8 cellular contexts compared by ENCODE assay signal in the genomic region with DNA sequence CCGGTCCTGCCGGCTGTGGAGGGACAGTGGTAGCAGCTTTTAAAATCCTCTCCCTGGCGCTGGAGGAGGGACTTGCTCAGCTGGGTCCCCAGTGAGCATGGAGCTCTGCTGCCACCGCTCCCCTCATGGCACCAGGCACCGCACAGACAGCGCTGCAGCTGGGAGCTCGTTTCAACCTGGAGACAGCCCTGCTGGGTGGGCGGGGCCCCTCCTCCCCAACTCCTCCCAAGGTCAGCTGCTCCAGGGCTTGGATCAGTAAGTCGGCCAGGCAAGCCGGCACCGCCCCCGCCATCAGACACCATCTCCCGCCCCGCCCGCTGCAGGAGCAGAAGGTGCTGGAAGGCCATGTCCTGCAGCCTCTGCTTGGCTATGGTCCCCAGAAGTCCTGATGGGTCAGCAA. TPM values are rescaled to one million over a fixed set of nuclear protein-coding genes. Genes with fewer than 3 reads are reported as not detected.
DNase-seq lines count a peak whose midpoint lies in the region; ATAC-seq and TF ChIP-seq lines count a peak whose summit lies in the region.

No MANE protein-coding gene starts in this region.

- DNase-seq in CD4-positive, CD25-positive, alpha-beta regulatory T cell: peak; percentile 14 to 27 (median 16)
- DNase-seq in NCI-H1417 treated with DMSO at 0.1 percent for 48 hours (lab: John Stamatoyannopoulos, UW) (peak; percentile 57), left ventricle myocardium inferior (peak; percentile 73), posterior vena cava (ENCODE audit: low spot score) (peak; percentile 87), dedifferentiated amniotic fluid mesenchymal stem cell (ENCODE audit: extremely low spot score) (no peak), ACHN (no peak)
- DNase-seq in activated naive CD8-positive, alpha-beta T cell treated with anti-CD3 and anti-CD28 coated beads, Interleukin-2, amount 10 ng/mL, durations not matched to agents 7 days and 5 days: no peak

- in situ Hi-C loops in ACHN (cut with HindIII; ENCODE audit: low pct_ligation_motif_present, low pct_unique_long_range_greater_than_20kb, low sequenced_read_pairs): no loop called here

- H3K4me3 Mint-ChIP-seq in CD4-positive, CD25-positive, alpha-beta regulatory T cell: peak overlapping the region; percentile 74 to 94 (median 80)
- H3K4me3 Mint-ChIP-seq in activated naive CD8-positive, alpha-beta T cell treated with anti-CD3 and anti-CD28 coated beads, Interleukin-2, amount 10 ng/mL, durations not matched to agents 7 days and 5 days: peak overlapping the region; percentile 28

- H3K27ac ChIP-seq in CD4-positive, CD25-positive, alpha-beta regulatory T cell (ENCODE audit: insufficient read depth, low read length, poor library complexity, severe bottlenecking): no peak overlapping the region
- H3K27ac ChIP-seq in left ventricle myocardium inferior (replicated peaks): peak overlapping the region; percentile 37

- POLR2A ChIA-PET in activated naive CD8-positive, alpha-beta T cell treated with anti-CD3 and anti-CD28 coated beads, Interleukin-2, amount 10 ng/mL, durations not matched to agents 7 days and 5 days (lab: Charles Lee): interaction anchor here (1.4 kb wide), 1 partner anchor 11 kb away, joined by 9 read pairs; no protein-coding TSS in a partner anchor

- peak overlapping the region in 2 of 3 donors; percentile 59 to 82 for H3K27ac Mint-ChIP-seq in CD4-positive, CD25-positive, alpha-beta regulatory T cell
- no peak overlapping the region for H3K27ac Mint-ChIP-seq in activated naive CD8-positive, alpha-beta T cell treated with anti-CD3 and anti-CD28 coated beads, Interleukin-2, amount 10 ng/mL, durations not matched to agents 7 days and 5 days

- no peaks in the 10 kb centered on the region for H3K36me3 Mint-ChIP-seq in CD4-positive, CD25-positive, alpha-beta regulatory T cell
- no peaks in the 10 kb centered on the region for H3K36me3 Mint-ChIP-seq in activated naive CD8-positive, alpha-beta T cell treated with anti-CD3 and anti-CD28 coated beads, Interleukin-2, amount 10 ng/mL, durations not matched to agents 7 days and 5 days

- H3K4me3 ChIP-seq in CD4-positive, CD25-positive, alpha-beta regulatory T cell (ENCODE audit: low read depth, low read length): peak overlapping the region; percentile 37
- H3K4me3 ChIP-seq in left ventricle myocardium inferior: peak overlapping the region; percentile 56

- peaks cover 2% of the 10 kb centered on the region for H3K36me3 ChIP-seq in CD4-positive, CD25-positive, alpha-beta regulatory T cell (ENCODE audit: control insufficient read depth, insufficient read depth, low read length)
- H3K36me3 ChIP-seq in left ventricle myocardium inferior: no peaks in the 10 kb centered on the region

- peaks cover 17 to 59% (median 29%) of the 10 kb centered on the region in 4 donors for H3K4me1 Mint-ChIP-seq in CD4-positive, CD25-positive, alpha-beta regulatory T cell
- H3K4me1 Mint-ChIP-seq in activated naive CD8-positive, alpha-beta T cell treated with anti-CD3 and anti-CD28 coated beads, Interleukin-2, amount 10 ng/mL, durations not matched to agents 7 days and 5 days: peaks cover 6% of the 10 kb centered on the region

- intact Hi-C loops in left ventricle myocardium inferior (cut with micrococcal nuclease): no loop called here
- intact Hi-C loops in posterior vena cava (cut with DNase I): no loop called here

- no peaks in the 10 kb centered on the region for H3K27me3 ChIP-seq in CD4-positive, CD25-positive, alpha-beta regulatory T cell (ENCODE audit: control insufficient read depth, insufficient read depth, low read length)
- no peaks in the 10 kb centered on the region for H3K27me3 ChIP-seq in left ventricle myocardium inferior (ENCODE audit: low read depth)

- H3K4me1 ChIP-seq in CD4-positive, CD25-positive, alpha-beta regulatory T cell (ENCODE audit: control insufficient read depth, insufficient read depth, low read length, poor library complexity, severe bottlenecking): peaks cover 27% of the 10 kb centered on the region
- H3K4me1 ChIP-seq in left ventricle myocardium inferior: peaks cover 25% of the 10 kb centered on the region

- ATAC-seq in CD4-positive, CD25-positive, alpha-beta regulatory T cell (ENCODE audit: low read depth in 2 of 2): peak; percentile 29 to 52
- peak; percentile 25 for ATAC-seq in activated naive CD8-positive, alpha-beta T cell treated with anti-CD3 and anti-CD28 coated beads, Interleukin-2, amount 10 ng/mL, durations not matched to agents 7 days and 5 days (ENCODE audit: low read depth)
- ATAC-seq in GM21367 (IDR thresholded peaks at IDR 0.05; ENCODE audit: unreplicated experiment): no peak

- peak; percentile 11 for TF ChIP-seq CTCF in left ventricle myocardium inferior (IDR thresholded peaks at IDR 0.05; ENCODE audit: borderline replicate concordance)

- peaks cover 0 to 2% (median 0%) of the 10 kb centered on the region in 7 donors for H3K9me3 Mint-ChIP-seq in CD4-positive, CD25-positive, alpha-beta regulatory T cell
- H3K9me3 Mint-ChIP-seq in activated naive CD8-positive, alpha-beta T cell treated with anti-CD3 and anti-CD28 coated beads, Interleukin-2, amount 10 ng/mL, durations not matched to agents 7 days and 5 days: no peaks in the 10 kb centered on the region

- H3K27me3 Mint-ChIP-seq in CD4-positive, CD25-positive, alpha-beta regulatory T cell: no peaks in the 10 kb centered on the region
- peaks cover 15% of the 10 kb centered on the region for H3K27me3 Mint-ChIP-seq in activated naive CD8-positive, alpha-beta T cell treated with anti-CD3 and anti-CD28 coated beads, Interleukin-2, amount 10 ng/mL, durations not matched to agents 7 days and 5 days

- no peaks in the 10 kb centered on the region for H3K9me3 ChIP-seq in CD4-positive, CD25-positive, alpha-beta regulatory T cell (ENCODE audit: control insufficient read depth in 2 of 2, low read length in 2 of 2)
- no peaks in the 10 kb centered on the region for H3K9me3 ChIP-seq in left ventricle myocardium inferior (replicated peaks)

RNA-seq across cellular contexts. Expression of a gene that starts 16.4 kb away (rescaled TPM):
- 86.4 TPM for total RNA-seq in CD4-positive, CD25-positive, alpha-beta regulatory T cell
- 10 to 100 TPM in 2 of 4 donors, 1 to 10 TPM in 2; 8.5 to 26.0 (median 13.4) TPM for polyA plus RNA-seq in CD4-positive, CD25-positive, alpha-beta regulatory T cell
- 10 to 100 TPM; 16.1 to 17.7 TPM for total RNA-seq in activated naive CD8-positive, alpha-beta T cell treated with anti-CD3 and anti-CD28 coated beads, Interleukin-2, amount 10 ng/mL, durations not matched to agents 7 days and 5 days
- total RNA-seq in left ventricle myocardium inferior (5.6 TPM), posterior vena cava (1 to 10 TPM; 7.4 to 8.4 TPM)

RNA-seq across cellular contexts. Expression of a gene that starts 16.7 kb away (rescaled TPM):
- 0.20 TPM for total RNA-seq in CD4-positive, CD25-positive, alpha-beta regulatory T cell
- polyA plus RNA-seq in CD4-positive, CD25-positive, alpha-beta regulatory T cell: not detected
- under 1 TPM in 1 of 2 experiments, not detected in 1; 0.11 TPM for total RNA-seq in activated naive CD8-positive, alpha-beta T cell treated with anti-CD3 and anti-CD28 coated beads, Interleukin-2, amount 10 ng/mL, durations not matched to agents 7 days and 5 days
- total RNA-seq in left ventricle myocardium inferior (not detected), posterior vena cava (not detected)

Comparison
In these comparisons a context has a peak if more than half of its experiments do, and no peak if none do; other contexts are left out.
1. DNase-seq: peak in CD4-positive, CD25-positive, alpha-beta regulatory T cell (3 of 3), NCI-H1417 treated with DMSO at 0.1 percent for 48 hours (single experiment), left ventricle myocardium inferior (single experiment) and posterior vena cava (single experiment); none in activated naive CD8-positive, alpha-beta T cell treated with anti-CD3 and anti-CD28 coated beads, Interleukin-2, amount 10 ng/mL, durations not matched to agents 7 days and 5 days (single experiment), dedifferentiated amniotic fluid mesenchymal stem cell (single experiment) and ACHN (single experiment).